In genomic region chr11:111918390-111919256, GRCh38 we compare ENCODE assay signal across 9 cellular contexts. TPM values are rescaled to one million over a fixed set of nuclear protein-coding genes. Genes with fewer than 3 reads are reported as not detected.
DNase-seq lines count a peak whose midpoint lies in the region; ATAC-seq, FAIRE-seq and TF ChIP-seq lines count a peak whose summit lies in the region.
"Had no signal": no experiment of that assay in that cellular context is flagged by ENCODE, and none has a peak within 500 bp of the region (broad histone marks: within the 10 kb centered on the region; RNA-seq: fewer than 3 reads in every experiment).

A gene with protein sequence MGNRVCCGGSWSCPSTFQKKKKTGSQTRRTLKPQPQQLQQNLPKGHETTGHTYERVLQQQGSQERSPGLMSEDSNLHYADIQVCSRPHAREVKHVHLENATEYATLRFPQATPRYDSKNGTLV (plus strand): TSS chr11:111918913. CDS start chr11:111918973, 60 bp downstream.

- POLR2A ChIA-PET in HCT116 (lab: Charles Lee), result interaction anchor here (1.2 kb wide), 2 partner anchors 8 to 38 kb away, joined by 3 to 6 read pairs; no protein-coding TSS in a partner anchor

- H3K4me3 ChIP-seq in HCT116 (replicated peaks in 1 of 2; ENCODE audit: low read depth in 1 of 2, low read length in 2 of 2) (peak within 1 kb of the TSS; percentile 32 to 59), fibroblast of pulmonary artery (replicated peaks; ENCODE audit: low read depth, low read length) (no peak within 1 kb of the TSS), pancreas (peak within 1 kb of the TSS; percentile 6 to 47 (median 29))

- H3K27me3 ChIP-seq in HCT116 (ENCODE audit: insufficient read depth, low read length), result peaks cover 8% of the 10 kb centered on the region; the same call in 1 of the 2 replicates
- no peaks in the 10 kb centered on the region for H3K27me3 ChIP-seq in pancreas

- BruUV-seq in HCT116 (replicated peaks; lab: Mats Ljungman, UMichigan), result TSS peak; percentile 67

- no peak for TF ChIP-seq CTCF in HCT116 (IDR thresholded peaks at IDR 0.05 in 2 of 3, conservative IDR thresholded peaks at IDR 0.05 in 1 of 3; ENCODE audit: borderline replicate concordance in 1 of 3, insufficient read depth in 1 of 3, low read depth in 2 of 3, low read length in 2 of 3)
- TF ChIP-seq CTCF in fibroblast of pulmonary artery (IDR thresholded peaks at IDR 0.05; ENCODE audit: low read length, missing control alignments), result no peak
- no peak for TF ChIP-seq CTCF in pancreas (IDR thresholded peaks at IDR 0.05)

- ATAC-seq in HCT116 (peak; percentile 97), pancreas (peak; percentile 89 to 94 (median 92)), HG02588 (IDR thresholded peaks at IDR 0.05; ENCODE audit: unreplicated experiment) (no peak), GM21723 (IDR thresholded peaks at IDR 0.05; ENCODE audit: unreplicated experiment) (no peak)

- RAD21 ChIA-PET in HCT116 (lab: Charles Lee; ENCODE audit: low non-redundant PET in 1 of 2, low total read pairs in 2 of 2, uncharacterized antibody in 2 of 2, unreplicated experiment in 2 of 2), result no interaction called here

- CTCF ChIA-PET in HCT116 (lab: Charles Lee), result interaction anchor here (1.2 to 2.3 kb wide), 3 partner anchors 8 to 13 kb away, joined by 4 to 14 read pairs (median 7); no protein-coding TSS in a partner anchor

- H3K79me2 ChIP-seq in HCT116 (ENCODE audit: insufficient read depth, low read length), result no peaks in the 10 kb centered on the region

- peak; percentile 79 for DNase-seq in HCT116 (ENCODE audit: low read depth, low spot score)
- peak; percentile 26 to 69 for DNase-seq in NCI-H524 (lab: John Stamatoyannopoulos, UW)
- peak; percentile 34 for DNase-seq in fibroblast of pulmonary artery (ENCODE audit: low read depth)
- peak; percentile 78 to 94 (median 92) for DNase-seq in pancreas
- no peak for DNase-seq in AG08396 (ENCODE audit: low spot score)
- DNase-seq in CD1c-positive myeloid dendritic cell (ENCODE audit: extremely low spot score), result no peak

- no peaks in the 10 kb centered on the region for H3K36me3 ChIP-seq in HCT116 (ENCODE audit: control insufficient read depth in 1 of 2, insufficient read depth in 2 of 2, low read length in 2 of 2)
- H3K36me3 ChIP-seq in pancreas, result no peaks in the 10 kb centered on the region
- H3K36me3 ChIP-seq: neutrophil had no signal

- peak within 1 kb of the TSS; percentile 72 for H2AFZ ChIP-seq in HCT116 (ENCODE audit: low read depth, low read length, poor library complexity, severe bottlenecking)

- peak within 1 kb of the TSS; percentile 44; the same call in 1 of the 2 replicates for H3K27ac ChIP-seq in HCT116 (ENCODE audit: low read depth, low read length)
- peak within 1 kb of the TSS; percentile 71 to 94 (median 88) for H3K27ac ChIP-seq in pancreas
- H3K27ac ChIP-seq: neutrophil had no signal

- no peak for FAIRE-seq in pancreas (lab: Jason Lieb, UNC)

- no peak for TF ChIP-seq RAD21 in HCT116 (IDR thresholded peaks at IDR 0.05; ENCODE audit: low read depth)

- no peaks in the 10 kb centered on the region for H3K9me2 ChIP-seq in HCT116 (ENCODE audit: insufficient read depth)

- intact Hi-C loops in HCT116 (cut with micrococcal nuclease), result no loop called here
- intact Hi-C loops in pancreas (cut with DNase I), result loop anchor here in 1 of 3 donors (5.0 kb wide), 1 partner anchor 41 kb away; the partner anchor contains the start of genes CFAP68 and FDXACB1

- H3K4me1 ChIP-seq in HCT116 (ENCODE audit: control insufficient read depth in 1 of 2, insufficient read depth in 2 of 2, low read length in 2 of 2) (peaks cover 8 to 17% of the 10 kb centered on the region in 2 experiments; a peak in 3 of 4 replicates), pancreas (peaks cover 19 to 31% (median 26%) of the 10 kb centered on the region in 3 donors)

- H4K20me1 ChIP-seq in HCT116 (ENCODE audit: insufficient read depth), result no peaks in the 10 kb centered on the region

- peak within 1 kb of the TSS; percentile 77 for H3K4me2 ChIP-seq in HCT116 (ENCODE audit: low read length)

- H3K9me3 ChIP-seq in HCT116 (ENCODE audit: control insufficient read depth in 1 of 2, insufficient read depth in 1 of 2, low read depth in 1 of 2, low read length in 2 of 2), result no peaks in the 10 kb centered on the region
- no peaks in the 10 kb centered on the region for H3K9me3 ChIP-seq in pancreas
- H3K9me3 ChIP-seq: neutrophil had no signal

- no peak for TF ChIP-seq POLR2A in HCT116 (IDR thresholded peaks at IDR 0.05; ENCODE audit: borderline replicate concordance, extremely low read depth, insufficient read depth, insufficient read length)

- peak within 1 kb of the TSS; percentile 35; the same call in 1 of the 2 replicates for H3K9ac ChIP-seq in HCT116 (ENCODE audit: low read length)

- 15 to 19% methylated on average over 19 of the region's 19 CpGs for WGBS in pancreas, 2 donors

TF ChIP-seq in HCT116, 20 proteins besides CTCF, POLR2A, EP300 and RAD21:
- TF ChIP-seq SIN3A (IDR thresholded peaks at IDR 0.05; ENCODE audit: low read depth) (peak; percentile 91), YY1 (IDR thresholded peaks at IDR 0.05; ENCODE audit: extremely low read depth, insufficient replicate concordance, low read depth, low read length) (peak; percentile 34), JUND (IDR thresholded peaks at IDR 0.05) (0 out of 2 replicates have a peak, but pooled peaks have one; percentile 5), REST (IDR thresholded peaks at IDR 0.05; ENCODE audit: low read depth) (no peak), POLR2AphosphoS5 (IDR thresholded peaks at IDR 0.05; ENCODE audit: low read depth, low read length) (peak; percentile 79), EZH2phosphoT487 (IDR thresholded peaks at IDR 0.05; ENCODE audit: borderline replicate concordance) (no peak), CBX3 (IDR thresholded peaks at IDR 0.05; ENCODE audit: low read depth) (peak; percentile 86; the same call in 1 of the 2 replicates), SP1 (IDR thresholded peaks at IDR 0.05; ENCODE audit: low read depth) (peak; percentile 56; the same call in 1 of the 2 replicates), ZFX (IDR thresholded peaks at IDR 0.05) (no peak), EGR1 (IDR thresholded peaks at IDR 0.05; ENCODE audit: low read depth) (no peak), CEBPB (IDR thresholded peaks at IDR 0.05; ENCODE audit: low read depth) (no peak), TCF7L2 (IDR thresholded peaks at IDR 0.05; ENCODE audit: borderline replicate concordance, extremely low read depth, insufficient read depth, insufficient read length) (peak; percentile 41), SRF (IDR thresholded peaks at IDR 0.05; ENCODE audit: low read depth) (no peak), MAX (IDR thresholded peaks at IDR 0.05) (peak; percentile 79), ELF1 (IDR thresholded peaks at IDR 0.05; ENCODE audit: borderline replicate concordance, low read depth) (peak; percentile 96), ATF3 (IDR thresholded peaks at IDR 0.05) (no peak), ZBTB33 (IDR thresholded peaks at IDR 0.05; ENCODE audit: extremely low read depth, insufficient replicate concordance, low read length) (no peak)

RNA-seq across cellular contexts. Expression of the gene that starts here (rescaled TPM):
- total RNA-seq in HCT116 (2021; ENCODE audit: unreplicated experiment) (4.6 TPM), pancreas (10 to 100 TPM in 4 of 6 donors, 1 to 10 TPM in 2; 9.3 to 18.5 (median 11.7) TPM)
- 5.9 and 6.3 TPM in 2 replicates for polyA plus RNA-seq in HCT116 (2012)
- polyA plus RNA-seq in pancreas, result 10 to 100 TPM; 19.4 to 23.3 TPM

Comparison
In these comparisons a context has a peak if more than half of its experiments do, and no peak if none do; other contexts are left out.
1. ATAC-seq: peak in HCT116 (single experiment) and pancreas (4 of 4); none in HG02588 (single experiment) and GM21723 (single experiment).
2. DNase-seq: peak in HCT116 (single experiment), NCI-H524 (2 of 2), fibroblast of pulmonary artery (single experiment) and pancreas (6 of 6); none in AG08396 (single experiment) and CD1c-positive myeloid dendritic cell (single experiment).